ENCODE assay signal across 19 cellular contexts in genomic region chr11:106160494-106160893, GRCh38.
DNase-seq lines count a peak whose midpoint lies in the region; ATAC-seq, FAIRE-seq and TF ChIP-seq lines count a peak whose summit lies in the region.
"Had no signal": no experiment of that assay in that cellular context is flagged by ENCODE, and none has a peak within 500 bp of the region (broad histone marks: within the 10 kb centered on the region; RNA-seq: fewer than 3 reads in every experiment).

No MANE protein-coding gene starts in this region.

- DNase-seq in AG20443 (ENCODE audit: low spot score) (peak; percentile 7), GM18507 (ENCODE audit: extremely low spot score, insufficient read length, low read depth) (no peak), OCI-M1 (lab: John Stamatoyannopoulos, UW) (peak; percentile 29), choroid plexus epithelial cell (ENCODE audit: low read depth) (peak; percentile 5), ecto neural progenitor cell (ENCODE audit: low spot score) (no peak), RPMI8226 (no peak), GM10266 (ENCODE audit: extremely low spot score) (no peak)
- DNase-seq: activated CD4-positive, alpha-beta memory T cell treated with anti-CD3 and anti-CD28 coated beads for 36 hours; activated T-cell treated with anti-CD3 and anti-CD28 coated beads, Interleukin-2, amount 50 U/mL, for 4 hours; NCI-H1417 treated with DMSO at 0.1 percent for 48 hours; NCI-H2171; NCI-H69; nephron progenitor cell had no signal

- no peak overlapping the region for H3K4me3 ChIP-seq in choroid plexus epithelial cell (ENCODE audit: low read depth, low read length)
- H3K4me3 ChIP-seq: BLaER1, coronary artery, prostate gland had no signal

- TF ChIP-seq CTCF in choroid plexus epithelial cell (conservative IDR thresholded peaks at IDR 0.05; ENCODE audit: low read depth, low read length), result no peak
- no peak for TF ChIP-seq CTCF in GM10266 (IDR thresholded peaks at IDR 0.05; ENCODE audit: control insufficient read depth, insufficient read depth, low read depth, missing control alignments)

- FAIRE-seq in GM18507 (lab: Jason Lieb, UNC), result peak; percentile 38
- FAIRE-seq: D721Med, frontal cortex had no signal

- no peak for ATAC-seq in GM19467 (IDR thresholded peaks at IDR 0.05; ENCODE audit: unreplicated experiment)
- ATAC-seq: activated T-cell treated with anti-CD3 and anti-CD28 coated beads, Interleukin-2, amount 50 U/mL, for 4 hours had no signal

Comparison
In these comparisons a context has a peak if more than half of its experiments do, and no peak if none do; other contexts are left out.
1. DNase-seq: peak in AG20443 (single experiment), OCI-M1 (single experiment) and choroid plexus epithelial cell (single experiment); none in GM18507 (single experiment), ecto neural progenitor cell (single experiment), RPMI8226 (single experiment) and GM10266 (single experiment).